Comparison of ENCODE assay signal across 30 cellular contexts in genomic region chr1:226427131-226427530, GRCh38. TPM values are rescaled to one million over a fixed set of nuclear protein-coding genes. Genes with fewer than 3 reads are reported as not detected.
A peak's percentile ranks its signal among the peaks of the same experiment; 100 is the strongest.
DNase-seq lines count a peak whose midpoint lies in the region; ATAC-seq and TF ChIP-seq lines count a peak whose summit lies in the region.
"Had no signal": no experiment of that assay in that cellular context is flagged by ENCODE, and none has a peak within 500 bp of the region (broad histone marks: within the 10 kb centered on the region; RNA-seq: fewer than 3 reads in every experiment).

No MANE protein-coding gene starts in this region.

- no peaks in the 10 kb centered on the region for H3K9me3 Mint-ChIP-seq in activated CD4-positive, alpha-beta T cell treated with anti-CD3 and anti-CD28 coated beads, Interleukin-2, amount 10 ng/mL, durations not matched to agents 7 days and 5 days
- H3K9me3 Mint-ChIP-seq in CD4-positive, CD25-positive, alpha-beta regulatory T cell: no peaks in the 10 kb centered on the region
- H3K9me3 Mint-ChIP-seq in naive B cell: peaks cover 0 to 3% (median 0%) of the 10 kb centered on the region in 7 donors
- H3K9me3 Mint-ChIP-seq: activated naive CD4-positive, alpha-beta T cell treated with anti-CD3 and anti-CD28 coated beads, Interleukin-2, amount 50 U/mL, for 72 hours had no signal

- no peaks in the 10 kb centered on the region for H3K36me3 Mint-ChIP-seq in activated CD4-positive, alpha-beta T cell treated with anti-CD3 and anti-CD28 coated beads, Interleukin-2, amount 10 ng/mL, durations not matched to agents 7 days and 5 days (ENCODE audit: low read depth)
- no peaks in the 10 kb centered on the region for H3K36me3 Mint-ChIP-seq in CD4-positive, CD25-positive, alpha-beta regulatory T cell
- no peaks in the 10 kb centered on the region for H3K36me3 Mint-ChIP-seq in naive B cell
- H3K36me3 Mint-ChIP-seq: activated naive CD4-positive, alpha-beta T cell treated with anti-CD3 and anti-CD28 coated beads, Interleukin-2, amount 50 U/mL, for 72 hours had no signal

- no peaks in the 10 kb centered on the region for H3K27me3 ChIP-seq in CD4-positive, CD25-positive, alpha-beta regulatory T cell (ENCODE audit: control insufficient read depth, insufficient read depth, low read length)
- no peaks in the 10 kb centered on the region for H3K27me3 ChIP-seq in Loucy (ENCODE audit: insufficient read depth, low read length, poor library complexity, severe bottlenecking)
- H3K27me3 ChIP-seq: ascending aorta, cardiac muscle cell, esophagus muscularis mucosa, right lobe of liver, spleen had no signal

- no peak for ATAC-seq in CD4-positive, CD25-positive, alpha-beta regulatory T cell (ENCODE audit: low read depth in 2 of 2)
- no peak for ATAC-seq in naive B cell (ENCODE audit: low read depth in 2 of 2)
- no peak for ATAC-seq in GM19452 (IDR thresholded peaks at IDR 0.05; ENCODE audit: unreplicated experiment)
- ATAC-seq: activated naive CD4-positive, alpha-beta T cell treated with anti-CD3 and anti-CD28 coated beads, Interleukin-2, amount 50 U/mL, for 72 hours; Panc1; right lobe of liver; SK-N-SH treated with all-trans-retinoic acid at 6 μM for 48 hours had no signal

- H3K9me3 ChIP-seq in CD4-positive, CD25-positive, alpha-beta regulatory T cell (ENCODE audit: control insufficient read depth in 2 of 2, low read length in 2 of 2): no peaks in the 10 kb centered on the region
- no peaks in the 10 kb centered on the region for H3K9me3 ChIP-seq in Loucy (ENCODE audit: insufficient read depth, low read depth, low read length)
- H3K9me3 ChIP-seq: ascending aorta, esophagus muscularis mucosa, left ventricle myocardium inferior, prostate gland, right lobe of liver, spleen, tibial artery had no signal

- DNase-seq in activated CD4-positive, alpha-beta T cell treated with anti-CD3 and anti-CD28 coated beads, Interleukin-2, amount 10 ng/mL, durations not matched to agents 7 days and 5 days: no peak
- DNase-seq in activated CD4-positive, alpha-beta T cell treated with anti-CD3 and anti-CD28 coated beads, Interleukin-2, amount 50 U/mL, for 4 hours: no peak
- no peak for DNase-seq in CD4-positive, CD25-positive, alpha-beta regulatory T cell
- DNase-seq in naive B cell: no peak
- DNase-seq in NCI-H2196 (lab: John Stamatoyannopoulos, UW; ENCODE audit: unreplicated experiment): no peak
- no peak for DNase-seq in GDM1 (lab: John Stamatoyannopoulos, UW)
- DNase-seq: activated CD4-positive, alpha-beta T cell treated with anti-CD3 and anti-CD28 coated beads for 4 hours; foreskin fibroblast; HCEC 1CT; head of caudate nucleus; left ventricle myocardium inferior; mesendoderm; NCI-H1417 treated with DMSO at 0.1 percent for 48 hours; NCI-H2081; NCI-H226; nucleus accumbens; right lobe of liver; Right ventricle myocardium superior; spleen; stimulated activated CD4-positive, alpha-beta T cell treated with anti-CD3 and anti-CD28 coated beads, Interleukin-2, amount 100 ng/mL, for 24 hours; tibial artery had no signal

- H4K20me1 ChIP-seq in Loucy (ENCODE audit: insufficient read depth, low read length, poor library complexity, severe bottlenecking): no peaks in the 10 kb centered on the region

- CTCF ChIA-PET in activated CD4-positive, alpha-beta T cell treated with anti-CD3 and anti-CD28 coated beads, Interleukin-2, amount 10 ng/mL, durations not matched to agents 7 days and 5 days (lab: Charles Lee): interaction anchor here (1.5 kb wide), 1 partner anchor 19 kb away, joined by 3 read pairs; the partner anchor contains the start of gene PARP1

- H3K4me3 ChIP-seq in CD4-positive, CD25-positive, alpha-beta regulatory T cell (ENCODE audit: low read depth, low read length): no peak overlapping the region
- H3K4me3 ChIP-seq in Loucy (ENCODE audit: low read length, poor library complexity, severe bottlenecking): no peak overlapping the region
- H3K4me3 ChIP-seq: ascending aorta, cardiac muscle cell, esophagus muscularis mucosa, left ventricle myocardium inferior, prostate gland, right lobe of liver, spleen, tibial artery had no signal

- no peak overlapping the region for H3K4me3 Mint-ChIP-seq in activated CD4-positive, alpha-beta T cell treated with anti-CD3 and anti-CD28 coated beads, Interleukin-2, amount 10 ng/mL, durations not matched to agents 7 days and 5 days
- peak overlapping the region; percentile 49 to 86 (median 60) for H3K4me3 Mint-ChIP-seq in CD4-positive, CD25-positive, alpha-beta regulatory T cell
- H3K4me3 Mint-ChIP-seq in naive B cell: peak overlapping the region in 5 of 8 donors; percentile 58 to 81 (median 70)

- H3K4me1 Mint-ChIP-seq in activated CD4-positive, alpha-beta T cell treated with anti-CD3 and anti-CD28 coated beads, Interleukin-2, amount 10 ng/mL, durations not matched to agents 7 days and 5 days: peaks cover 26% of the 10 kb centered on the region
- peaks cover 5 to 16% (median 12%) of the 10 kb centered on the region in 4 donors for H3K4me1 Mint-ChIP-seq in CD4-positive, CD25-positive, alpha-beta regulatory T cell
- H3K4me1 Mint-ChIP-seq in naive B cell: peaks cover 22 to 34% (median 30%) of the 10 kb centered on the region in 3 donors

- H3K9me2 ChIP-seq in Loucy (replicated peaks; ENCODE audit: low read depth, low read length): no peaks in the 10 kb centered on the region

- no peak for TF ChIP-seq CTCF in Loucy (conservative IDR thresholded peaks at IDR 0.05; ENCODE audit: low read length)

- POLR2A ChIA-PET in activated CD4-positive, alpha-beta T cell treated with anti-CD3 and anti-CD28 coated beads, Interleukin-2, amount 10 ng/mL, durations not matched to agents 7 days and 5 days (lab: Charles Lee): no interaction called here

- peak overlapping the region; percentile 71 for H3K27ac Mint-ChIP-seq in activated CD4-positive, alpha-beta T cell treated with anti-CD3 and anti-CD28 coated beads, Interleukin-2, amount 10 ng/mL, durations not matched to agents 7 days and 5 days
- H3K27ac Mint-ChIP-seq in CD4-positive, CD25-positive, alpha-beta regulatory T cell: peak overlapping the region in 1 of 3 donors; percentile 87
- peak overlapping the region in 2 of 6 donors; percentile 91 to 93 for H3K27ac Mint-ChIP-seq in naive B cell
- H3K27ac Mint-ChIP-seq: activated naive CD4-positive, alpha-beta T cell treated with anti-CD3 and anti-CD28 coated beads, Interleukin-2, amount 50 U/mL, for 72 hours had no signal

- H3K4me1 ChIP-seq in CD4-positive, CD25-positive, alpha-beta regulatory T cell (ENCODE audit: control insufficient read depth, insufficient read depth, low read length, poor library complexity, severe bottlenecking): peaks cover 14% of the 10 kb centered on the region
- peaks cover 55% of the 10 kb centered on the region for H3K4me1 ChIP-seq in Loucy (ENCODE audit: insufficient read depth, low read length, poor library complexity, severe bottlenecking)
- H3K4me1 ChIP-seq: ascending aorta, prostate gland, right lobe of liver, tibial artery had no signal

- no peak overlapping the region for H2AFZ ChIP-seq in Loucy (ENCODE audit: low read length)

- no peaks in the 10 kb centered on the region for H3K79me2 ChIP-seq in Loucy (ENCODE audit: insufficient read depth, low read length)

- no peaks in the 10 kb centered on the region for H3K36me3 ChIP-seq in CD4-positive, CD25-positive, alpha-beta regulatory T cell (ENCODE audit: control insufficient read depth, insufficient read depth, low read length)
- H3K36me3 ChIP-seq in Loucy (ENCODE audit: insufficient read depth, low read length): no peaks in the 10 kb centered on the region
- H3K36me3 ChIP-seq: ascending aorta, cardiac muscle cell, esophagus muscularis mucosa, left ventricle myocardium inferior, prostate gland, right lobe of liver, spleen, tibial artery had no signal

- peaks cover 20% of the 10 kb centered on the region for H3F3A ChIP-seq in Loucy (ENCODE audit: low read depth)

- H3K4me2 ChIP-seq in Loucy (ENCODE audit: low read depth, low read length, poor library complexity, severe bottlenecking): no peak overlapping the region

- peaks cover 2% of the 10 kb centered on the region for H3K27me3 Mint-ChIP-seq in activated CD4-positive, alpha-beta T cell treated with anti-CD3 and anti-CD28 coated beads, Interleukin-2, amount 10 ng/mL, durations not matched to agents 7 days and 5 days
- H3K27me3 Mint-ChIP-seq in CD4-positive, CD25-positive, alpha-beta regulatory T cell: peaks cover 4% of the 10 kb centered on the region
- peaks cover 0 to 5% (median 0%) of the 10 kb centered on the region in 3 donors for H3K27me3 Mint-ChIP-seq in naive B cell

- peak overlapping the region; percentile 73 for H3K9ac ChIP-seq in Loucy (ENCODE audit: low read depth, low read length, poor library complexity, severe bottlenecking)

- H3K27ac ChIP-seq in CD4-positive, CD25-positive, alpha-beta regulatory T cell (ENCODE audit: insufficient read depth, low read length, poor library complexity, severe bottlenecking): no peak overlapping the region
- H3K27ac ChIP-seq: ascending aorta, cardiac muscle cell, esophagus muscularis mucosa, left ventricle myocardium inferior, prostate gland, right lobe of liver, spleen, tibial artery had no signal

RNA-seq across cellular contexts. Expression of gene PARP1, which starts 19.2 kb away (rescaled TPM):
- 100 to 1,000 TPM; 167 to 187 TPM for total RNA-seq in activated CD4-positive, alpha-beta T cell treated with anti-CD3 and anti-CD28 coated beads, Interleukin-2, amount 10 ng/mL, durations not matched to agents 7 days and 5 days
- 104 TPM for total RNA-seq in CD4-positive, CD25-positive, alpha-beta regulatory T cell
- 100 to 1,000 TPM in 3 of 4 donors, 10 to 100 TPM in 1; 99.1 to 129 (median 110) TPM for polyA plus RNA-seq in CD4-positive, CD25-positive, alpha-beta regulatory T cell
- 100 to 1,000 TPM; 156 to 250 (median 234) TPM for polyA plus RNA-seq in naive B cell (ENCODE audit: low read depth in 6 of 6)
